In genomic region chr6:99522531-99522930, GRCh38 we compare ENCODE assay signal across 14 cellular contexts. TPM values are rescaled to one million over a fixed set of nuclear protein-coding genes. Genes with fewer than 3 reads are reported as not detected.
A peak's percentile ranks its signal among the peaks of the same experiment; 100 is the strongest.
DNase-seq lines count a peak whose midpoint lies in the region; ATAC-seq and TF ChIP-seq lines count a peak whose summit lies in the region.
"Had no signal": no experiment of that assay in that cellular context is flagged by ENCODE, and none has a peak within 500 bp of the region (broad histone marks: within the 10 kb centered on the region; RNA-seq: fewer than 3 reads in every experiment).

No MANE protein-coding gene starts in this region.

- H3K27me3 Mint-ChIP-seq in activated T-cell treated with anti-CD3 and anti-CD28 coated beads, Interleukin-2, amount 50 U/mL, for 24 hours: no peaks in the 10 kb centered on the region

- peaks cover 22% of the 10 kb centered on the region for H3K36me3 Mint-ChIP-seq in activated T-cell treated with anti-CD3 and anti-CD28 coated beads, Interleukin-2, amount 50 U/mL, for 24 hours (ENCODE audit: low read depth)

- H3K4me3 Mint-ChIP-seq in activated T-cell treated with anti-CD3 and anti-CD28 coated beads, Interleukin-2, amount 50 U/mL, for 24 hours: peak overlapping the region; percentile 93

- H3K4me1 ChIP-seq in skeletal muscle satellite cell (ENCODE audit: control insufficient read depth, insufficient read depth, low read length): peaks cover 13% of the 10 kb centered on the region
- no peaks in the 10 kb centered on the region for H3K4me1 ChIP-seq in SJCRH30

- H3K4me3 ChIP-seq in epithelial cell of proximal tubule (ENCODE audit: low read depth, low read length) (peak overlapping the region; percentile 89), skeletal muscle satellite cell (ENCODE audit: low read length) (no peak overlapping the region), SJCRH30 (no peak overlapping the region)

- H3K9ac ChIP-seq in skeletal muscle satellite cell (ENCODE audit: low read depth, low read length): no peak overlapping the region

- no peak for TF ChIP-seq CTCF in epithelial cell of proximal tubule (conservative IDR thresholded peaks at IDR 0.05; ENCODE audit: low read depth, low read length)

- no peak for ATAC-seq in GM19395 (IDR thresholded peaks at IDR 0.05; ENCODE audit: unreplicated experiment)

- H3K4me1 Mint-ChIP-seq in activated T-cell treated with anti-CD3 and anti-CD28 coated beads, Interleukin-2, amount 50 U/mL, for 24 hours (ENCODE audit: low read depth): peaks cover 32% of the 10 kb centered on the region

- H3K9me3 ChIP-seq in skeletal muscle satellite cell (replicated peaks; ENCODE audit: low read length): no peaks in the 10 kb centered on the region
- H3K9me3 ChIP-seq in SJCRH30 (replicated peaks): no peaks in the 10 kb centered on the region

- no peak for DNase-seq in activated T-cell treated with anti-CD3 and anti-CD28 coated beads, Interleukin-2, amount 50 U/mL, for 24 hours
- no peak for DNase-seq in activated T-cell treated with anti-CD3 and anti-CD28 coated beads, Interleukin-2, amount 50 U/mL, for 48 hours
- DNase-seq in NCI-H226 (peak; percentile 47), epithelial cell of proximal tubule (ENCODE audit: low read depth) (peak; percentile 76), SJCRH30 (no peak), NCI-H345 treated with DMSO at 0.1 percent for 48 hours (lab: John Stamatoyannopoulos, UW; ENCODE audit: unreplicated experiment) (no peak)
- DNase-seq: aorta; kidney; NCI-H1417 treated with DMSO at 0.1 percent for 48 hours; NCI-H748 treated with DMSO at 0.1 percent for 48 hours; stimulated activated naive CD4-positive, alpha-beta T cell had no signal

- H3K9me3 Mint-ChIP-seq in activated T-cell treated with anti-CD3 and anti-CD28 coated beads, Interleukin-2, amount 50 U/mL, for 24 hours: no peaks in the 10 kb centered on the region
- H3K9me3 Mint-ChIP-seq: T-helper 1 cell treated with Interleukin-12 subunit alpha and Interleukin-12 subunit beta and Interleukin-4 antibody, amounts not matched to agents 30 μg/mL and 1 μg/mL, for 36 hours had no signal

- H3K36me3 ChIP-seq in skeletal muscle satellite cell (ENCODE audit: insufficient read depth, low read length) (peaks cover 4% of the 10 kb centered on the region), SJCRH30 (no peaks in the 10 kb centered on the region)

- no peak overlapping the region for H3K27ac ChIP-seq in SJCRH30

- H3K27me3 ChIP-seq in skeletal muscle satellite cell (ENCODE audit: control insufficient read depth, insufficient read depth, low read length): no peaks in the 10 kb centered on the region
- no peaks in the 10 kb centered on the region for H3K27me3 ChIP-seq in SJCRH30

- peak overlapping the region; percentile 83 for H3K4me2 ChIP-seq in skeletal muscle satellite cell (ENCODE audit: low read length)

- no peak overlapping the region for H3K27ac Mint-ChIP-seq in activated T-cell treated with anti-CD3 and anti-CD28 coated beads, Interleukin-2, amount 50 U/mL, for 24 hours

RNA-seq across cellular contexts. Expression of gene USP45, which starts 7.3 kb away (rescaled TPM):
- 8.5 and 9.8 TPM in 2 replicates for total RNA-seq in epithelial cell of proximal tubule
- total RNA-seq in skeletal muscle satellite cell (2012; rRNA removed): 15.7 and 17.5 TPM in 2 replicates
- 19.4 and 20.0 TPM in 2 replicates for total RNA-seq in SJCRH30 (2014; rRNA removed; shearing (Covaris generic))

RNA-seq across cellular contexts. Expression of gene CCNC, which starts 45.9 kb away (rescaled TPM):
- 84.9 and 130 TPM in 2 replicates for total RNA-seq in epithelial cell of proximal tubule
- 71.2 and 95.3 TPM in 2 replicates for total RNA-seq in skeletal muscle satellite cell (2012; rRNA removed)
- total RNA-seq in SJCRH30 (2014; rRNA removed; shearing (Covaris generic)): 122 and 128 TPM in 2 replicates

Comparison
In these comparisons a context has a peak if more than half of its experiments do, and no peak if none do; other contexts are left out.
1. DNase-seq: peak in NCI-H226 (single experiment) and epithelial cell of proximal tubule (single experiment); none in activated T-cell treated with anti-CD3 and anti-CD28 coated beads, Interleukin-2, amount 50 U/mL, for 24 hours (single experiment), activated T-cell treated with anti-CD3 and anti-CD28 coated beads, Interleukin-2, amount 50 U/mL, for 48 hours (0 of 2), SJCRH30 (0 of 2) and NCI-H345 treated with DMSO at 0.1 percent for 48 hours (single experiment).